Comparison of ENCODE assay signal across 8 cellular contexts in genomic region chr3:170355738-170356595, GRCh38. TPM values are rescaled to one million over a fixed set of nuclear protein-coding genes. Genes with fewer than 3 reads are reported as not detected.
DNase-seq lines count a peak whose midpoint lies in the region; ATAC-seq and TF ChIP-seq lines count a peak whose summit lies in the region.

No MANE protein-coding gene starts in this region.

- no peak for TF ChIP-seq CTCF in A673 (conservative IDR thresholded peaks at IDR 0.05; ENCODE audit: low read depth, low read length)

- H3K27ac Mint-ChIP-seq in activated T-helper 2 cell treated with anti-CD3 and anti-CD28 coated beads, Interferon-gamma antibody, Interleukin-2, Interleukin-4, amounts not matched to agents 10 μg/mL and 5 μg/mL and 100 μg/mL, durations not matched to agents 14 hours and 24 hours and 36 hours: peak overlapping the region; percentile 70

- CTCF ChIA-PET in A673 (lab: Charles Lee): interaction anchor here (1.1 kb wide), 1 partner anchor 456 kb away, joined by 4 read pairs; no protein-coding TSS in a partner anchor

- H3K36me3 Mint-ChIP-seq in activated T-helper 2 cell treated with anti-CD3 and anti-CD28 coated beads, Interferon-gamma antibody, Interleukin-2, Interleukin-4, amounts not matched to agents 10 μg/mL and 5 μg/mL and 100 μg/mL, durations not matched to agents 14 hours and 24 hours and 36 hours (ENCODE audit: low read depth): peaks cover 24% of the 10 kb centered on the region

- POLR2A ChIA-PET in A673 (lab: Charles Lee; ENCODE audit: low non-redundant PET): no interaction called here

- peak overlapping the region; percentile 74 for H3K27ac ChIP-seq in A673 (ENCODE audit: low read depth, low read length, poor library complexity, severe bottlenecking)

- H3K36me3 ChIP-seq in A673 (ENCODE audit: insufficient read depth, low read length, poor library complexity, severe bottlenecking): peaks cover 3% of the 10 kb centered on the region

- H3K27me3 ChIP-seq in A673 (replicated peaks; ENCODE audit: insufficient read depth, low read depth, low read length, poor library complexity): no peaks in the 10 kb centered on the region

- peaks cover 25% of the 10 kb centered on the region for H3K4me1 Mint-ChIP-seq in activated T-helper 2 cell treated with anti-CD3 and anti-CD28 coated beads, Interferon-gamma antibody, Interleukin-2, Interleukin-4, amounts not matched to agents 10 μg/mL and 5 μg/mL and 100 μg/mL, durations not matched to agents 14 hours and 24 hours and 36 hours (ENCODE audit: low read depth)

- ATAC-seq in GM18498 (IDR thresholded peaks at IDR 0.05; ENCODE audit: unreplicated experiment) (peak; percentile 6), HG02938 (IDR thresholded peaks at IDR 0.05; ENCODE audit: unreplicated experiment) (peak; percentile 18), left cardiac atrium (peak in 1 of 2 donors; percentile 2)

- H3K4me3 ChIP-seq in A673 (ENCODE audit: low read depth, low read length, poor library complexity, severe bottlenecking): peak overlapping the region; percentile 96

- H3K9me3 ChIP-seq in A673 (ENCODE audit: low read depth, low read length, poor library complexity, severe bottlenecking): no peaks in the 10 kb centered on the region

- DNase-seq in A673 (ENCODE audit: low spot score): peak; percentile 73
- peak; percentile 87 for DNase-seq in NCI-H2171 treated with DMSO at 0.1 percent for 48 hours (lab: John Stamatoyannopoulos, UW)
- DNase-seq in activated T-helper 2 cell treated with anti-CD3 and anti-CD28 coated beads, Interferon-gamma antibody, Interleukin-2, Interleukin-4, amounts not matched to agents 10 μg/mL and 5 μg/mL and 100 μg/mL, durations not matched to agents 14 hours and 24 hours and 36 hours (ENCODE audit: low spot score): no peak
- DNase-seq in left cardiac atrium: peak; percentile 69
- DNase-seq in pons (ENCODE audit: low spot score): peak; percentile 66
- DNase-seq in NCI-H2081 treated with DMSO at 0.1 percent for 48 hours (lab: John Stamatoyannopoulos, UW): no peak

- peaks cover 8% of the 10 kb centered on the region for H3K27me3 Mint-ChIP-seq in activated T-helper 2 cell treated with anti-CD3 and anti-CD28 coated beads, Interferon-gamma antibody, Interleukin-2, Interleukin-4, amounts not matched to agents 10 μg/mL and 5 μg/mL and 100 μg/mL, durations not matched to agents 14 hours and 24 hours and 36 hours (ENCODE audit: low read depth)

- H3K9me3 Mint-ChIP-seq in activated T-helper 2 cell treated with anti-CD3 and anti-CD28 coated beads, Interferon-gamma antibody, Interleukin-2, Interleukin-4, amounts not matched to agents 10 μg/mL and 5 μg/mL and 100 μg/mL, durations not matched to agents 14 hours and 24 hours and 36 hours: no peaks in the 10 kb centered on the region

- H3K4me3 Mint-ChIP-seq in activated T-helper 2 cell treated with anti-CD3 and anti-CD28 coated beads, Interferon-gamma antibody, Interleukin-2, Interleukin-4, amounts not matched to agents 10 μg/mL and 5 μg/mL and 100 μg/mL, durations not matched to agents 14 hours and 24 hours and 36 hours (ENCODE audit: low read depth): peak overlapping the region; percentile 66

- BruUV-seq in A673 (replicated peaks; lab: Mats Ljungman, UMichigan): TSS peak; percentile 89

- intact Hi-C loops in A673 (cut with micrococcal nuclease; ENCODE audit: unreplicated experiment) (loop anchor here (5.0 kb wide), 1 partner anchor 134 kb away; the partner anchor contains the start of gene PRKCI), left cardiac atrium (cut with DNase I) (loop anchor here (5.0 to 10.0 kb wide), 2 partner anchors 44 to 171 kb away; partner anchors contain the start of gene PHC3 (in 1 of the 2))
- intact Hi-C loops in activated T-helper 2 cell treated with anti-CD3 and anti-CD28 coated beads, Interferon-gamma antibody, Interleukin-2, Interleukin-4, amounts not matched to agents 10 μg/mL and 5 μg/mL and 100 μg/mL, durations not matched to agents 14 hours and 24 hours and 36 hours (cut with micrococcal nuclease): loop anchor here (5.0 kb wide), 3 partner anchors 44 to 584 kb away; partner anchors contain the start of genes MYNN and SEC62

- H3K4me1 ChIP-seq in A673 (ENCODE audit: insufficient read depth, low read length, poor library complexity, severe bottlenecking): peaks cover 25% of the 10 kb centered on the region

RNA-seq across cellular contexts. Expression of gene SKIL, which starts 1.5 kb away (rescaled TPM):
- total RNA-seq in A673 (2021): 43.2 and 47.9 TPM in 2 replicates
- 31.2 and 33.2 TPM in 2 replicates for total RNA-seq in activated T-helper 2 cell treated with anti-CD3 and anti-CD28 coated beads, Interferon-gamma antibody, Interleukin-2, Interleukin-4, amounts not matched to agents 10 μg/mL and 5 μg/mL and 100 μg/mL, durations not matched to agents 14 hours and 24 hours and 36 hours
- 10 to 100 TPM; 19.8 to 46.5 TPM for total RNA-seq in left cardiac atrium

Comparison
In these comparisons a context has a peak if more than half of its experiments do, and no peak if none do; other contexts are left out.
1. DNase-seq: peak in A673 (single experiment), NCI-H2171 treated with DMSO at 0.1 percent for 48 hours (single experiment), left cardiac atrium (single experiment) and pons (single experiment); none in activated T-helper 2 cell treated with anti-CD3 and anti-CD28 coated beads, Interferon-gamma antibody, Interleukin-2, Interleukin-4, amounts not matched to agents 10 μg/mL and 5 μg/mL and 100 μg/mL, durations not matched to agents 14 hours and 24 hours and 36 hours (single experiment) and NCI-H2081 treated with DMSO at 0.1 percent for 48 hours (single experiment).